1 cellular context compared by ENCODE assay signal in the genomic region with DNA sequence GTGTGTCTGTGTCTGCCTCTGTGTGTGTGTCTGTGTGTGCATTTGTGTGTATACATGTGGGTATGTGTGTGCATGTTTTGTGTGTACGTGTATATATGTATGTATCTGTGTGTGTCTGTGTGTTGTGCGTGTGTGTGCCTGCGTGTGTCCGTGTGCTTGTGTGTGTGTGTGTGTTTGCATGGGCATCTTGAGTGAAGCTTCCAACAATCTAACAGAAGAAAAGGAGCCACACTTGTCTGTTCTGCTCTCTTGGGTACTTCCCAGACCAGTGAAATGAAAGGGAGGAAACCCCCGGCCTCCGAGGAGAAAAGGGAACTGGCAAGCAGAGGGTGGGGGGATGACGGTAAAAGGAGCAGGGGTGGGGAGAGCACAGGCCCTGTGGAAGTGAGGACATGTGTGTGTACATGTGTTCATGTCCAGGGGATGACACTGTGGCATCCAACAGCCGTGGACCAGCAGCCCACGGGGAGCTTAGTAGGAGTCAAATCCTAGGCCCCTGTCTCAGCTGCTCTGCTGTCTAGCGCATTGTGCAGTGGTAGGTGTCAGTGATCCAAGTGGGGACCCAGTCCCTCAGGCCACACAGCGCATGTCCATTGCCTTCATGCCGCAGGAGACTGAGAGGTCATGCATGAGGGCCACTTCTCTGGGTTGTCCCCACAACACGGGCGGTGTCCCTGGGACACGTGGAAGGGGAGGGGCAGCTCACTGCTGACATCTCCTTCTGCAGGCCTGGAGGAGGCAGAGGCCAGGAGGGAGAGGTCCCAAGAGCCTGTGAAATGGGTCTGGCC.
TF ChIP-seq lines count a peak whose summit lies in the region.

No MANE protein-coding gene starts in this region.

TF ChIP-seq in GM12878, 131 proteins besides CTCF, POLR2A, EP300 and RAD21 (continued from another document and continues in another):
- TF ChIP-seq NFIC (IDR thresholded peaks at IDR 0.05; ENCODE audit: low read depth, low read length) (peak; percentile 44; the same call in 1 of the 2 replicates), MEF2B (IDR thresholded peaks at IDR 0.05; ENCODE audit: partially characterized antibody, poor library complexity, severe bottlenecking) (peak; percentile 69), CHD2 (IDR thresholded peaks at IDR 0.05; ENCODE audit: borderline replicate concordance, low read depth, low read length) (0 out of 2 replicates have a peak, but pooled peaks have one; percentile 12), MYC (IDR thresholded peaks at IDR 0.05; ENCODE audit: insufficient read depth, insufficient read length, insufficient replicate concordance, low read length, severe bottlenecking) (no peak), CEBPB (IDR thresholded peaks at IDR 0.05; ENCODE audit: borderline replicate concordance in 1 of 2, low read depth in 2 of 2, low read length in 2 of 2) (no peak), NBN (IDR thresholded peaks at IDR 0.05) (peak; percentile 97; the same call in 1 of the 2 replicates), BHLHE40 (IDR thresholded peaks at IDR 0.05; ENCODE audit: borderline replicate concordance in 1 of 2, low read depth in 2 of 2, low read length in 1 of 2) (peak in 1 of 2 experiments; percentile 28; a peak in 1 of 4 replicates), KAT2A (conservative IDR thresholded peaks at IDR 0.05; ENCODE audit: control insufficient read depth, low read depth, low read length) (no peak), YY1 (IDR thresholded peaks at IDR 0.05; ENCODE audit: low read depth, low read length) (no peak), SMARCA5 (IDR thresholded peaks at IDR 0.05) (peak; percentile 24), GATAD2B (conservative IDR thresholded peaks at IDR 0.05; ENCODE audit: low read depth) (0 out of 2 replicates have a peak, but pooled peaks have one; percentile 46), KDM1A (IDR thresholded peaks at IDR 0.05; ENCODE audit: borderline replicate concordance) (no peak), ATF7 (IDR thresholded peaks at IDR 0.05; ENCODE audit: low read depth) (peak; percentile 51; the same call in 1 of the 2 replicates), EGR1 (IDR thresholded peaks at IDR 0.05; ENCODE audit: borderline replicate concordance in 1 of 2, low read depth in 2 of 2, low read length in 2 of 2) (peak in 1 of 2 experiments; percentile 27; a peak in 1 of 3 replicates), NR2F1 (conservative IDR thresholded peaks at IDR 0.05) (0 out of 2 replicates have a peak, but pooled peaks have one; percentile 24), HDAC6 (IDR thresholded peaks at IDR 0.05; ENCODE audit: unreplicated experiment) (no peak), PAX5 (IDR thresholded peaks at IDR 0.05; ENCODE audit: borderline replicate concordance, low read depth, low read length) (peak; percentile 52; the same call in 1 of the 2 replicates), FOXM1 (IDR thresholded peaks at IDR 0.05; ENCODE audit: low read depth, low read length) (0 out of 2 replicates have a peak, but pooled peaks have one; percentile 43), TAF1 (IDR thresholded peaks at IDR 0.05; ENCODE audit: borderline replicate concordance, low read depth, low read length) (0 out of 2 replicates have a peak, but pooled peaks have one; percentile 40), TBL1XR1 (IDR thresholded peaks at IDR 0.05; ENCODE audit: low read depth, low read length) (no peak), TCF7 (IDR thresholded peaks at IDR 0.05; ENCODE audit: borderline replicate concordance) (no peak), SUPT20H (IDR thresholded peaks at IDR 0.05; ENCODE audit: borderline replicate concordance, control insufficient read depth, low read depth, low read length) (no peak), RUNX3 (IDR thresholded peaks at IDR 0.05; ENCODE audit: low read length) (0 out of 2 replicates have a peak, but pooled peaks have one; percentile 35), ZBED1 (IDR thresholded peaks at IDR 0.05; ENCODE audit: borderline replicate concordance) (peak; percentile 31; the same call in 1 of the 2 replicates), DPF2 (IDR thresholded peaks at IDR 0.05) (peak; percentile 75; the same call in 1 of the 2 replicates), RELA (IDR thresholded peaks at IDR 0.05; ENCODE audit: borderline replicate concordance, partially characterized antibody) (peak; percentile 96), BCL11A (IDR thresholded peaks at IDR 0.05; ENCODE audit: low read depth, low read length) (peak; percentile 56)
- TF ChIP-seq, protein P1, sequence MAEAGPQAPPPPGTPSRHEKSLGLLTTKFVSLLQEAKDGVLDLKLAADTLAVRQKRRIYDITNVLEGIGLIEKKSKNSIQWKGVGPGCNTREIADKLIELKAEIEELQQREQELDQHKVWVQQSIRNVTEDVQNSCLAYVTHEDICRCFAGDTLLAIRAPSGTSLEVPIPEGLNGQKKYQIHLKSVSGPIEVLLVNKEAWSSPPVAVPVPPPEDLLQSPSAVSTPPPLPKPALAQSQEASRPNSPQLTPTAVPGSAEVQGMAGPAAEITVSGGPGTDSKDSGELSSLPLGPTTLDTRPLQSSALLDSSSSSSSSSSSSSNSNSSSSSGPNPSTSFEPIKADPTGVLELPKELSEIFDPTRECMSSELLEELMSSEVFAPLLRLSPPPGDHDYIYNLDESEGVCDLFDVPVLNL (IDR thresholded peaks at IDR 0.05; ENCODE audit: low read depth, low read length) = no peak
- TF ChIP-seq, protein P2, sequence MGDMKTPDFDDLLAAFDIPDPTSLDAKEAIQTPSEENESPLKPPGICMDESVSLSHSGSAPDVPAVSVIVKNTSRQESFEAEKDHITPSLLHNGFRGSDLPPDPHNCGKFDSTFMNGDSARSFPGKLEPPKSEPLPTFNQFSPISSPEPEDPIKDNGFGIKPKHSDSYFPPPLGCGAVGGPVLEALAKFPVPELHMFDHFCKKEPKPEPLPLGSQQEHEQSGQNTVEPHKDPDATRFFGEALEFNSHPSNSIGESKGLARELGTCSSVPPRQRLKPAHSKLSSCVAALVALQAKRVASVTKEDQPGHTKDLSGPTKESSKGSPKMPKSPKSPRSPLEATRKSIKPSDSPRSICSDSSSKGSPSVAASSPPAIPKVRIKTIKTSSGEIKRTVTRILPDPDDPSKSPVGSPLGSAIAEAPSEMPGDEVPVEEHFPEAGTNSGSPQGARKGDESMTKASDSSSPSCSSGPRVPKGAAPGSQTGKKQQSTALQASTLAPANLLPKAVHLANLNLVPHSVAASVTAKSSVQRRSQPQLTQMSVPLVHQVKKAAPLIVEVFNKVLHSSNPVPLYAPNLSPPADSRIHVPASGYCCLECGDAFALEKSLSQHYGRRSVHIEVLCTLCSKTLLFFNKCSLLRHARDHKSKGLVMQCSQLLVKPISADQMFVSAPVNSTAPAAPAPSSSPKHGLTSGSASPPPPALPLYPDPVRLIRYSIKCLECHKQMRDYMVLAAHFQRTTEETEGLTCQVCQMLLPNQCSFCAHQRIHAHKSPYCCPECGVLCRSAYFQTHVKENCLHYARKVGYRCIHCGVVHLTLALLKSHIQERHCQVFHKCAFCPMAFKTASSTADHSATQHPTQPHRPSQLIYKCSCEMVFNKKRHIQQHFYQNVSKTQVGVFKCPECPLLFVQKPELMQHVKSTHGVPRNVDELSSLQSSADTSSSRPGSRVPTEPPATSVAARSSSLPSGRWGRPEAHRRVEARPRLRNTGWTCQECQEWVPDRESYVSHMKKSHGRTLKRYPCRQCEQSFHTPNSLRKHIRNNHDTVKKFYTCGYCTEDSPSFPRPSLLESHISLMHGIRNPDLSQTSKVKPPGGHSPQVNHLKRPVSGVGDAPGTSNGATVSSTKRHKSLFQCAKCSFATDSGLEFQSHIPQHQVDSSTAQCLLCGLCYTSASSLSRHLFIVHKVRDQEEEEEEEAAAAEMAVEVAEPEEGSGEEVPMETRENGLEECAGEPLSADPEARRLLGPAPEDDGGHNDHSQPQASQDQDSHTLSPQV (IDR thresholded peaks at IDR 0.05) = 0 out of 2 replicates have a peak, but pooled peaks have one; percentile 56
- TF ChIP-seq, protein P3, sequence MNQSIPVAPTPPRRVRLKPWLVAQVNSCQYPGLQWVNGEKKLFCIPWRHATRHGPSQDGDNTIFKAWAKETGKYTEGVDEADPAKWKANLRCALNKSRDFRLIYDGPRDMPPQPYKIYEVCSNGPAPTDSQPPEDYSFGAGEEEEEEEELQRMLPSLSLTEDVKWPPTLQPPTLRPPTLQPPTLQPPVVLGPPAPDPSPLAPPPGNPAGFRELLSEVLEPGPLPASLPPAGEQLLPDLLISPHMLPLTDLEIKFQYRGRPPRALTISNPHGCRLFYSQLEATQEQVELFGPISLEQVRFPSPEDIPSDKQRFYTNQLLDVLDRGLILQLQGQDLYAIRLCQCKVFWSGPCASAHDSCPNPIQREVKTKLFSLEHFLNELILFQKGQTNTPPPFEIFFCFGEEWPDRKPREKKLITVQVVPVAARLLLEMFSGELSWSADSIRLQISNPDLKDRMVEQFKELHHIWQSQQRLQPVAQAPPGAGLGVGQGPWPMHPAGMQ (IDR thresholded peaks at IDR 0.05; ENCODE audit: borderline replicate concordance) = no peak
- TF ChIP-seq, protein P4, sequence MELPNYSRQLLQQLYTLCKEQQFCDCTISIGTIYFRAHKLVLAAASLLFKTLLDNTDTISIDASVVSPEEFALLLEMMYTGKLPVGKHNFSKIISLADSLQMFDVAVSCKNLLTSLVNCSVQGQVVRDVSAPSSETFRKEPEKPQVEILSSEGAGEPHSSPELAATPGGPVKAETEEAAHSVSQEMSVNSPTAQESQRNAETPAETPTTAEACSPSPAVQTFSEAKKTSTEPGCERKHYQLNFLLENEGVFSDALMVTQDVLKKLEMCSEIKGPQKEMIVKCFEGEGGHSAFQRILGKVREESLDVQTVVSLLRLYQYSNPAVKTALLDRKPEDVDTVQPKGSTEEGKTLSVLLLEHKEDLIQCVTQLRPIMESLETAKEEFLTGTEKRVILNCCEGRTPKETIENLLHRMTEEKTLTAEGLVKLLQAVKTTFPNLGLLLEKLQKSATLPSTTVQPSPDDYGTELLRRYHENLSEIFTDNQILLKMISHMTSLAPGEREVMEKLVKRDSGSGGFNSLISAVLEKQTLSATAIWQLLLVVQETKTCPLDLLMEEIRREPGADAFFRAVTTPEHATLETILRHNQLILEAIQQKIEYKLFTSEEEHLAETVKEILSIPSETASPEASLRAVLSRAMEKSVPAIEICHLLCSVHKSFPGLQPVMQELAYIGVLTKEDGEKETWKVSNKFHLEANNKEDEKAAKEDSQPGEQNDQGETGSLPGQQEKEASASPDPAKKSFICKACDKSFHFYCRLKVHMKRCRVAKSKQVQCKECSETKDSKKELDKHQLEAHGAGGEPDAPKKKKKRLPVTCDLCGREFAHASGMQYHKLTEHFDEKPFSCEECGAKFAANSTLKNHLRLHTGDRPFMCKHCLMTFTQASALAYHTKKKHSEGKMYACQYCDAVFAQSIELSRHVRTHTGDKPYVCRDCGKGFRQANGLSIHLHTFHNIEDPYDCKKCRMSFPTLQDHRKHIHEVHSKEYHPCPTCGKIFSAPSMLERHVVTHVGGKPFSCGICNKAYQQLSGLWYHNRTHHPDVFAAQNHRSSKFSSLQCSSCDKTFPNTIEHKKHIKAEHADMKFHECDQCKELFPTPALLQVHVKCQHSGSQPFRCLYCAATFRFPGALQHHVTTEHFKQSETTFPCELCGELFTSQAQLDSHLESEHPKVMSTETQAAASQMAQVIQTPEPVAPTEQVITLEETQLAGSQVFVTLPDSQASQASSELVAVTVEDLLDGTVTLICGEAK (IDR thresholded peaks at IDR 0.05; ENCODE audit: borderline replicate concordance) = no peak
- TF ChIP-seq, protein P5, sequence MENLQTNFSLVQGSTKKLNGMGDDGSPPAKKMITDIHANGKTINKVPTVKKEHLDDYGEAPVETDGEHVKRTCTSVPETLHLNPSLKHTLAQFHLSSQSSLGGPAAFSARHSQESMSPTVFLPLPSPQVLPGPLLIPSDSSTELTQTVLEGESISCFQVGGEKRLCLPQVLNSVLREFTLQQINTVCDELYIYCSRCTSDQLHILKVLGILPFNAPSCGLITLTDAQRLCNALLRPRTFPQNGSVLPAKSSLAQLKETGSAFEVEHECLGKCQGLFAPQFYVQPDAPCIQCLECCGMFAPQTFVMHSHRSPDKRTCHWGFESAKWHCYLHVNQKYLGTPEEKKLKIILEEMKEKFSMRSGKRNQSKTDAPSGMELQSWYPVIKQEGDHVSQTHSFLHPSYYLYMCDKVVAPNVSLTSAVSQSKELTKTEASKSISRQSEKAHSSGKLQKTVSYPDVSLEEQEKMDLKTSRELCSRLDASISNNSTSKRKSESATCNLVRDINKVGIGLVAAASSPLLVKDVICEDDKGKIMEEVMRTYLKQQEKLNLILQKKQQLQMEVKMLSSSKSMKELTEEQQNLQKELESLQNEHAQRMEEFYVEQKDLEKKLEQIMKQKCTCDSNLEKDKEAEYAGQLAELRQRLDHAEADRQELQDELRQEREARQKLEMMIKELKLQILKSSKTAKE (IDR thresholded peaks at IDR 0.05; ENCODE audit: low read depth, poor library complexity, severe bottlenecking) = peak; percentile 56
- TF ChIP-seq, protein P6, sequence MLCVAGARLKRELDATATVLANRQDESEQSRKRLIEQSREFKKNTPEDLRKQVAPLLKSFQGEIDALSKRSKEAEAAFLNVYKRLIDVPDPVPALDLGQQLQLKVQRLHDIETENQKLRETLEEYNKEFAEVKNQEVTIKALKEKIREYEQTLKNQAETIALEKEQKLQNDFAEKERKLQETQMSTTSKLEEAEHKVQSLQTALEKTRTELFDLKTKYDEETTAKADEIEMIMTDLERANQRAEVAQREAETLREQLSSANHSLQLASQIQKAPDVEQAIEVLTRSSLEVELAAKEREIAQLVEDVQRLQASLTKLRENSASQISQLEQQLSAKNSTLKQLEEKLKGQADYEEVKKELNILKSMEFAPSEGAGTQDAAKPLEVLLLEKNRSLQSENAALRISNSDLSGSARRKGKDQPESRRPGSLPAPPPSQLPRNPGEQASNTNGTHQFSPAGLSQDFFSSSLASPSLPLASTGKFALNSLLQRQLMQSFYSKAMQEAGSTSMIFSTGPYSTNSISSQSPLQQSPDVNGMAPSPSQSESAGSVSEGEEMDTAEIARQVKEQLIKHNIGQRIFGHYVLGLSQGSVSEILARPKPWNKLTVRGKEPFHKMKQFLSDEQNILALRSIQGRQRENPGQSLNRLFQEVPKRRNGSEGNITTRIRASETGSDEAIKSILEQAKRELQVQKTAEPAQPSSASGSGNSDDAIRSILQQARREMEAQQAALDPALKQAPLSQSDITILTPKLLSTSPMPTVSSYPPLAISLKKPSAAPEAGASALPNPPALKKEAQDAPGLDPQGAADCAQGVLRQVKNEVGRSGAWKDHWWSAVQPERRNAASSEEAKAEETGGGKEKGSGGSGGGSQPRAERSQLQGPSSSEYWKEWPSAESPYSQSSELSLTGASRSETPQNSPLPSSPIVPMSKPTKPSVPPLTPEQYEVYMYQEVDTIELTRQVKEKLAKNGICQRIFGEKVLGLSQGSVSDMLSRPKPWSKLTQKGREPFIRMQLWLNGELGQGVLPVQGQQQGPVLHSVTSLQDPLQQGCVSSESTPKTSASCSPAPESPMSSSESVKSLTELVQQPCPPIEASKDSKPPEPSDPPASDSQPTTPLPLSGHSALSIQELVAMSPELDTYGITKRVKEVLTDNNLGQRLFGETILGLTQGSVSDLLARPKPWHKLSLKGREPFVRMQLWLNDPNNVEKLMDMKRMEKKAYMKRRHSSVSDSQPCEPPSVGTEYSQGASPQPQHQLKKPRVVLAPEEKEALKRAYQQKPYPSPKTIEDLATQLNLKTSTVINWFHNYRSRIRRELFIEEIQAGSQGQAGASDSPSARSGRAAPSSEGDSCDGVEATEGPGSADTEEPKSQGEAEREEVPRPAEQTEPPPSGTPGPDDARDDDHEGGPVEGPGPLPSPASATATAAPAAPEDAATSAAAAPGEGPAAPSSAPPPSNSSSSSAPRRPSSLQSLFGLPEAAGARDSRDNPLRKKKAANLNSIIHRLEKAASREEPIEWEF (IDR thresholded peaks at IDR 0.05; ENCODE audit: insufficient replicate concordance, low read depth, low read length) = no peak
